In genomic region chr4:72858328-72858727, GRCh38 we compare ENCODE assay signal across 15 cellular contexts.
A peak's percentile ranks its signal among the peaks of the same experiment; 100 is the strongest.
DNase-seq lines count a peak whose midpoint lies in the region; TF ChIP-seq lines count a peak whose summit lies in the region.
"Had no signal": no experiment of that assay in that cellular context is flagged by ENCODE, and none has a peak within 500 bp of the region (broad histone marks: within the 10 kb centered on the region; RNA-seq: fewer than 3 reads in every experiment).

No MANE protein-coding gene starts in this region.

- H3K27ac ChIP-seq in brain microvascular endothelial cell (peak overlapping the region; percentile 53), mesenchymal stem cell (ENCODE audit: low read length, poor library complexity, severe bottlenecking) (peak overlapping the region; percentile 54), neuronal stem cell (replicated peaks; ENCODE audit: low read length) (no peak overlapping the region)
- H3K27ac ChIP-seq: adrenal gland had no signal

- H2BK120ac ChIP-seq in mesenchymal stem cell (ENCODE audit: low read depth, low read length) (no peak overlapping the region), neuronal stem cell (ENCODE audit: low read depth, low read length) (no peak overlapping the region)

- no peak overlapping the region for H3K4me3 ChIP-seq in AG10803 (ENCODE audit: low read length)
- no peak overlapping the region for H3K4me3 ChIP-seq in brain microvascular endothelial cell (ENCODE audit: low read depth, low read length)
- H3K4me3 ChIP-seq in mesenchymal stem cell (ENCODE audit: insufficient read depth in 1 of 2, low read depth in 1 of 2, low read length in 2 of 2), result no peak overlapping the region
- no peak overlapping the region for H3K4me3 ChIP-seq in neuronal stem cell (ENCODE audit: low read length in 2 of 2)
- H3K4me3 ChIP-seq: adrenal gland had no signal

- H3K4me2 ChIP-seq in mesenchymal stem cell (ENCODE audit: low read length, poor library complexity, severe bottlenecking) (no peak overlapping the region), neuronal stem cell (ENCODE audit: insufficient read depth, low read length, poor library complexity, severe bottlenecking) (no peak overlapping the region)

- peaks cover 2% of the 10 kb centered on the region for H3K4me1 ChIP-seq in mesenchymal stem cell (ENCODE audit: control insufficient read depth, insufficient read depth, low read depth, low read length)
- no peaks in the 10 kb centered on the region for H3K4me1 ChIP-seq in neuronal stem cell (ENCODE audit: control insufficient read depth in 2 of 2, insufficient read depth in 1 of 2, low read depth in 1 of 2, low read length in 2 of 2)
- H3K4me1 ChIP-seq: adrenal gland had no signal

- H2BK5ac ChIP-seq in mesenchymal stem cell (ENCODE audit: low read depth, low read length, poor library complexity, severe bottlenecking) (no peak overlapping the region), neuronal stem cell (ENCODE audit: low read length) (no peak overlapping the region)

- WGBS in mesenchymal stem cell, result no CpG with 5 or more reads among the region's 4 CpGs
- no CpG with 5 or more reads among the region's 4 CpGs for WGBS in neuronal stem cell (ENCODE audit: extremely low coverage in 2 of 2, insufficient read length in 2 of 2, insufficient replicate concordance in 1 of 2), 2 donors

- in situ Hi-C loops in brain microvascular endothelial cell (cut with HindIII; ENCODE audit: low pct_ligation_motif_present, low sequenced_read_pairs), result no loop called here

- H3K23ac ChIP-seq in mesenchymal stem cell (ENCODE audit: low read length in 2 of 2) (no peak overlapping the region), neuronal stem cell (ENCODE audit: low read depth, low read length, poor library complexity) (no peak overlapping the region)

- H2BK15ac ChIP-seq in mesenchymal stem cell (ENCODE audit: low read depth, poor library complexity, severe bottlenecking) (no peak overlapping the region), neuronal stem cell (ENCODE audit: low read length) (no peak overlapping the region)

- H3K79me1 ChIP-seq in mesenchymal stem cell (replicated peaks; ENCODE audit: low read length, poor library complexity, severe bottlenecking) (no peaks in the 10 kb centered on the region), neuronal stem cell (ENCODE audit: low read depth, low read length) (no peaks in the 10 kb centered on the region)

- H2AK5ac ChIP-seq in mesenchymal stem cell (ENCODE audit: low read length, severe bottlenecking), result no peak overlapping the region
- no peak overlapping the region for H2AK5ac ChIP-seq in neuronal stem cell (ENCODE audit: low read depth, low read length)

- H3K14ac ChIP-seq in mesenchymal stem cell (ENCODE audit: low read length in 2 of 2) (no peak overlapping the region), neuronal stem cell (ENCODE audit: low read length) (no peak overlapping the region)

- no peak overlapping the region for H3K18ac ChIP-seq in mesenchymal stem cell (ENCODE audit: low read depth in 1 of 2, low read length in 2 of 2)
- no peak overlapping the region for H3K18ac ChIP-seq in neuronal stem cell (ENCODE audit: low read length)

- H2BK12ac ChIP-seq in mesenchymal stem cell (ENCODE audit: low read length in 2 of 2) (no peak overlapping the region), neuronal stem cell (ENCODE audit: low read length) (no peak overlapping the region)

- H3K9ac ChIP-seq in mesenchymal stem cell (ENCODE audit: low read length) (no peak overlapping the region), neuronal stem cell (ENCODE audit: low read depth, low read length, poor library complexity) (no peak overlapping the region)

- H3K27me3 ChIP-seq in brain microvascular endothelial cell (replicated peaks), result no peaks in the 10 kb centered on the region
- no peaks in the 10 kb centered on the region for H3K27me3 ChIP-seq in mesenchymal stem cell (ENCODE audit: control insufficient read depth in 1 of 2, insufficient read depth in 1 of 2, low read length in 2 of 2)
- H3K27me3 ChIP-seq in neuronal stem cell (ENCODE audit: control insufficient read depth in 3 of 3, insufficient read depth in 3 of 3, low read depth in 1 of 3, low read length in 3 of 3), result no peaks in the 10 kb centered on the region
- H3K27me3 ChIP-seq: adrenal gland had no signal

- no peak overlapping the region for H4K8ac ChIP-seq in mesenchymal stem cell (ENCODE audit: low read length)
- H4K8ac ChIP-seq in neuronal stem cell (ENCODE audit: low read depth, low read length), result no peak overlapping the region

- H3K36me3 ChIP-seq in brain microvascular endothelial cell (replicated peaks), result no peaks in the 10 kb centered on the region
- H3K36me3 ChIP-seq in mesenchymal stem cell (ENCODE audit: control insufficient read depth in 1 of 2, insufficient read depth in 2 of 2, low read depth in 1 of 2, low read length in 2 of 2), result no peaks in the 10 kb centered on the region
- no peaks in the 10 kb centered on the region for H3K36me3 ChIP-seq in neuronal stem cell (replicated peaks in 1 of 2; ENCODE audit: control insufficient read depth in 2 of 2, insufficient read depth in 2 of 2, low read length in 2 of 2)
- H3K36me3 ChIP-seq: adrenal gland had no signal

- DNase-seq in AG10803 (ENCODE audit: low read depth), result peak; percentile 84
- DNase-seq in HS-27A (ENCODE audit: low read depth), result peak; percentile 63
- peak; percentile 91 for DNase-seq in brain microvascular endothelial cell
- DNase-seq in mesenchymal stem cell, result peak; percentile 94
- no peak for DNase-seq in NCI-H1417 (lab: John Stamatoyannopoulos, UW)
- no peak for DNase-seq in NCI-H128 (lab: John Stamatoyannopoulos, UW; ENCODE audit: unreplicated experiment)
- DNase-seq in neuronal stem cell (ENCODE audit: low spot score), result no peak
- DNase-seq in AML-193 (lab: John Stamatoyannopoulos, UW), result no peak
- DNase-seq: adrenal gland; COR-L47; effector CD8-positive, alpha-beta T cell; NCI-H1436 treated with DMSO at 0.1 percent for 48 hours; NCI-H524 treated with DMSO at 0.1 percent for 48 hours; SHP77 treated with DMSO at 0.1 percent for 48 hours; substantia nigra had no signal

- TF ChIP-seq CTCF in AG10803 (conservative IDR thresholded peaks at IDR 0.05; ENCODE audit: low read length) (no peak), brain microvascular endothelial cell (IDR thresholded peaks at IDR 0.05; ENCODE audit: low read depth, low read length, missing control alignments) (no peak)

- H2AFZ ChIP-seq in mesenchymal stem cell (ENCODE audit: low read depth, low read length), result no peak overlapping the region
- H2AFZ ChIP-seq in neuronal stem cell (ENCODE audit: low read length), result no peak overlapping the region

- H3K9me3 ChIP-seq in mesenchymal stem cell (ENCODE audit: control insufficient read depth, low read length) (no peaks in the 10 kb centered on the region), neuronal stem cell (replicated peaks in 1 of 2; ENCODE audit: control insufficient read depth in 2 of 2, insufficient read depth in 1 of 2, low read depth in 1 of 2, low read length in 2 of 2) (no peaks in the 10 kb centered on the region)
- H3K9me3 ChIP-seq: adrenal gland had no signal

- H4K91ac ChIP-seq in mesenchymal stem cell (ENCODE audit: low read length) (no peak overlapping the region), neuronal stem cell (ENCODE audit: low read depth, low read length, poor library complexity) (no peak overlapping the region)

- H3K4ac ChIP-seq in mesenchymal stem cell (ENCODE audit: low read depth in 1 of 2, low read length in 2 of 2) (no peak overlapping the region), neuronal stem cell (ENCODE audit: low read length) (no peak overlapping the region)

Comparison
In these comparisons a context has a peak if more than half of its experiments do, and no peak if none do; other contexts are left out.
1. DNase-seq: peak in AG10803 (single experiment), HS-27A (single experiment), brain microvascular endothelial cell (single experiment) and mesenchymal stem cell (single experiment); none in NCI-H1417 (0 of 3), NCI-H128 (single experiment), neuronal stem cell (single experiment) and AML-193 (0 of 2).